In genomic region chr14:64503434-64504309, GRCh38 we compare ENCODE assay signal across 1 cellular context.
A peak's percentile ranks its signal among the peaks of the same experiment; 100 is the strongest.
TF ChIP-seq lines count a peak whose summit lies in the region.

Gene ZBTB25 (minus strand): TSS chr14:64503838. CDS start chr14:64490533, 13,305 bp downstream.

TF ChIP-seq in HepG2, 621 proteins besides CTCF, POLR2A, EP300 and RAD21 (continued from another document and continues in another):
- TF ChIP-seq HINFP (CRISPR knock-in tag; IDR thresholded peaks at IDR 0.05; ENCODE audit: low read depth) (no peak), TOPORS (CRISPR knock-in tag; IDR thresholded peaks at IDR 0.05) (peak; percentile 92; the same call in 1 of the 2 replicates), HMG20A (CRISPR knock-in tag; IDR thresholded peaks at IDR 0.05; ENCODE audit: borderline replicate concordance) (no peak), ZMYM4 (CRISPR knock-in tag; IDR thresholded peaks at IDR 0.05) (peak; percentile 91), PRMT3 (CRISPR knock-in tag; IDR thresholded peaks at IDR 0.05; ENCODE audit: borderline replicate concordance, low read depth) (peak; percentile 85; the same call in 1 of the 2 replicates), ZBTB43 (CRISPR knock-in tag; conservative IDR thresholded peaks at IDR 0.05) (peak; percentile 76; the same call in 1 of the 2 replicates), ZNF496 (CRISPR knock-in tag; IDR thresholded peaks at IDR 0.05; ENCODE audit: insufficient replicate concordance) (no peak), MATR3 (CRISPR knock-in tag; IDR thresholded peaks at IDR 0.05) (no peak), ZNF709 (CRISPR knock-in tag; IDR thresholded peaks at IDR 0.05) (peak; percentile 49; the same call in 1 of the 2 replicates), ZNF784 (CRISPR knock-in tag; IDR thresholded peaks at IDR 0.05; ENCODE audit: borderline replicate concordance) (peak; percentile 35; the same call in 1 of the 2 replicates), ZNF510 (CRISPR knock-in tag; IDR thresholded peaks at IDR 0.05; ENCODE audit: low read depth) (no peak), NFAT5 (CRISPR knock-in tag; IDR thresholded peaks at IDR 0.05) (0 out of 2 replicates have a peak, but pooled peaks have one; percentile 24), ZBTB10 (CRISPR knock-in tag; IDR thresholded peaks at IDR 0.05; ENCODE audit: borderline replicate concordance) (no peak; the same call in 1 of the 2 replicates), RBFOX2 (IDR thresholded peaks at IDR 0.05; ENCODE audit: low read depth, low read length) (peak; percentile 79), PAF1 (CRISPR knock-in tag; IDR thresholded peaks at IDR 0.05) (no peak), ZHX1 (CRISPR knock-in tag; IDR thresholded peaks at IDR 0.05; ENCODE audit: low read depth) (peak; percentile 75; the same call in 1 of the 2 replicates), ZNF382 (CRISPR knock-in tag; IDR thresholded peaks at IDR 0.05; ENCODE audit: borderline replicate concordance) (no peak), IKZF1 (IDR thresholded peaks at IDR 0.05) (no peak), MED13 (CRISPR knock-in tag; IDR thresholded peaks at IDR 0.05) (peak; percentile 23; the same call in 1 of the 2 replicates), ZBTB49 (CRISPR knock-in tag; IDR thresholded peaks at IDR 0.05; ENCODE audit: borderline replicate concordance) (0 out of 2 replicates have a peak, but pooled peaks have one; percentile 10), HBP1 (CRISPR knock-in tag; IDR thresholded peaks at IDR 0.05; ENCODE audit: low read depth) (peak; percentile 30; the same call in 1 of the 2 replicates), ZNF563 (CRISPR knock-in tag; IDR thresholded peaks at IDR 0.05) (peak; percentile 31), ZNF180 (CRISPR knock-in tag; IDR thresholded peaks at IDR 0.05; ENCODE audit: borderline replicate concordance, low read depth) (no peak; the same call in 1 of the 2 replicates), MAZ (IDR thresholded peaks at IDR 0.05; ENCODE audit: borderline replicate concordance, low read depth, low read length) (peak; percentile 73; the same call in 1 of the 2 replicates), MAZ (CRISPR knock-in tag; IDR thresholded peaks at IDR 0.05; ENCODE audit: low read depth) (peak; percentile 85), SMC3 (IDR thresholded peaks at IDR 0.05; ENCODE audit: low read length) (no peak)
